Comparison of ENCODE assay signal across 38 cellular contexts in the genomic region with DNA sequence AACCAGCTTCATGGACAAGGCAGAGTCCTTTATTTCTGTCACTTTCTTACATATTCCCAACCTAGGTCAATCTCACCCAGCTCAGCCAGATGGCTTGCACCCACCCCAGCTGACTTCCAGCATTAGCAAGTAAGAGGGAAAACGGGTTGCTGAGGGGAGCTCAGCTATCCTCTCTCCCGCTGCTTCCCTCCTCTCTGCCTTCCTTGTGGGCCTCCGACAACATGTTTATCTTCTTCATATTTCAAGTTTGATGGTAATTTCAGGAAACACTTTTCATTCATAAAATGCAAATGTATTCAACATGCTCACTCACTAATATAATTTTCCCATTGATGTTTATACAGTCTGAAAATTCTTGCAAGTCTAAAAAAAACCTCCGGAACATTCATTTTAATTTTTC.
"Had no signal": no experiment of that assay in that cellular context is flagged by ENCODE, and none has a peak within 500 bp of the region (broad histone marks: within the 10 kb centered on the region; RNA-seq: fewer than 3 reads in every experiment).

No MANE protein-coding gene starts in this region.

- H3K9me3 Mint-ChIP-seq: activated naive CD4-positive, alpha-beta T cell treated with anti-CD3 and anti-CD28 coated beads for 36 hours; activated naive CD4-positive, alpha-beta T cell treated with anti-CD3 and anti-CD28 coated beads, Interleukin-2, amount 10 ng/mL, durations not matched to agents 7 days and 5 days; activated naive CD4-positive, alpha-beta T cell treated with anti-CD3 and anti-CD28 coated beads, Interleukin-2, amount 50 U/mL, for 24 hours; activated naive CD4-positive, alpha-beta T cell treated with anti-CD3 and anti-CD28 coated beads, Interleukin-2, amount 50 U/mL, for 72 hours; activated naive CD8-positive, alpha-beta T cell treated with anti-CD3 and anti-CD28 coated beads for 36 hours; activated naive CD8-positive, alpha-beta T cell treated with anti-CD3 and anti-CD28 coated beads, Interleukin-2, amount 10 ng/mL, durations not matched to agents 7 days and 5 days; activated naive CD8-positive, alpha-beta T cell treated with anti-CD3 and anti-CD28 coated beads, Interleukin-2, amount 50 U/mL, for 24 hours; activated T-cell treated with anti-CD3 and anti-CD28 coated beads, Interleukin-2, amount 50 U/mL, for 24 hours; activated T-cell treated with anti-CD3 and anti-CD28 coated beads, Interleukin-2, amount 50 U/mL, for 4 hours; activated T-cell treated with anti-CD3 and anti-CD28 coated beads, Interleukin-2, amount 50 U/mL, for 72 hours; activated T-helper 1 cell treated with anti-CD3 and anti-CD28 coated beads, Interleukin-12 subunit alpha, Interleukin-12 subunit beta, Interleukin-2, Interleukin-4 antibody, amounts not matched to agents 30 ng/mL and 10 ng/mL and 1 ng/mL, durations not matched to agents 14 hours and 24 hours and 36 hours; activated T-helper 17 cell treated with anti-CD3 and anti-CD28 coated beads, Interleukin-2, amount 50 U/mL, for 72 hours; activated T-helper 2 cell treated with anti-CD3 and anti-CD28 coated beads, Interferon-gamma antibody, Interleukin-2, Interleukin-4, amounts not matched to agents 10 μg/mL and 5 μg/mL and 100 μg/mL, durations not matched to agents 14 hours and 24 hours and 36 hours; central memory CD8-positive, alpha-beta T cell had no signal

- H3K36me3 Mint-ChIP-seq: activated naive CD4-positive, alpha-beta T cell treated with anti-CD3 and anti-CD28 coated beads, Interleukin-2, amount 10 ng/mL, durations not matched to agents 7 days and 5 days; activated naive CD4-positive, alpha-beta T cell treated with anti-CD3 and anti-CD28 coated beads, Interleukin-2, amount 50 U/mL, for 24 hours; activated naive CD4-positive, alpha-beta T cell treated with anti-CD3 and anti-CD28 coated beads, Interleukin-2, amount 50 U/mL, for 72 hours; activated naive CD8-positive, alpha-beta T cell; activated naive CD8-positive, alpha-beta T cell treated with anti-CD3 and anti-CD28 coated beads for 36 hours; activated naive CD8-positive, alpha-beta T cell treated with anti-CD3 and anti-CD28 coated beads, Interleukin-2, amount 10 ng/mL, durations not matched to agents 7 days and 5 days; brain had no signal

- H3K4me1 Mint-ChIP-seq: activated naive CD4-positive, alpha-beta T cell treated with anti-CD3 and anti-CD28 coated beads, Interleukin-2, amount 10 ng/mL, durations not matched to agents 7 days and 5 days; activated naive CD4-positive, alpha-beta T cell treated with anti-CD3 and anti-CD28 coated beads, Interleukin-2, amount 50 U/mL, for 24 hours; activated naive CD8-positive, alpha-beta T cell treated with anti-CD3 and anti-CD28 coated beads for 36 hours; activated naive CD8-positive, alpha-beta T cell treated with anti-CD3 and anti-CD28 coated beads, Interleukin-2, amount 10 ng/mL, durations not matched to agents 7 days and 5 days; activated naive CD8-positive, alpha-beta T cell treated with anti-CD3 and anti-CD28 coated beads, Interleukin-2, amount 50 U/mL, for 24 hours; activated T-helper 17 cell treated with anti-CD3 and anti-CD28 coated beads, Interleukin-2, amount 50 U/mL, for 72 hours; central memory CD8-positive, alpha-beta T cell had no signal

- H3K27ac Mint-ChIP-seq: activated naive CD4-positive, alpha-beta T cell treated with anti-CD3 and anti-CD28 coated beads for 36 hours; activated naive CD4-positive, alpha-beta T cell treated with anti-CD3 and anti-CD28 coated beads, Interleukin-2, amount 10 ng/mL, durations not matched to agents 7 days and 5 days; activated naive CD4-positive, alpha-beta T cell treated with anti-CD3 and anti-CD28 coated beads, Interleukin-2, amount 50 U/mL, for 24 hours; activated naive CD4-positive, alpha-beta T cell treated with anti-CD3 and anti-CD28 coated beads, Interleukin-2, amount 50 U/mL, for 72 hours; activated naive CD8-positive, alpha-beta T cell; activated naive CD8-positive, alpha-beta T cell treated with anti-CD3 and anti-CD28 coated beads for 36 hours; activated naive CD8-positive, alpha-beta T cell treated with anti-CD3 and anti-CD28 coated beads, Interleukin-2, amount 10 ng/mL, durations not matched to agents 7 days and 5 days; activated naive CD8-positive, alpha-beta T cell treated with anti-CD3 and anti-CD28 coated beads, Interleukin-2, amount 50 U/mL, for 24 hours; activated T-cell treated with anti-CD3 and anti-CD28 coated beads, Interleukin-2, amount 50 U/mL, for 24 hours; activated T-cell treated with anti-CD3 and anti-CD28 coated beads, Interleukin-2, amount 50 U/mL, for 72 hours; activated T-helper 1 cell treated with anti-CD3 and anti-CD28 coated beads, Interleukin-12 subunit alpha, Interleukin-12 subunit beta, Interleukin-2, Interleukin-4 antibody, amounts not matched to agents 30 ng/mL and 10 ng/mL and 1 ng/mL, durations not matched to agents 14 hours and 24 hours and 36 hours; activated T-helper 17 cell treated with anti-CD3 and anti-CD28 coated beads, Interleukin-2, amount 50 U/mL, for 72 hours; activated T-helper 2 cell treated with anti-CD3 and anti-CD28 coated beads, Interferon-gamma antibody, Interleukin-2, Interleukin-4, amounts not matched to agents 10 μg/mL and 5 μg/mL and 100 μg/mL, durations not matched to agents 14 hours and 24 hours and 36 hours had no signal

- H3K4me1 ChIP-seq: body of pancreas, breast epithelium had no signal

- H3K27me3 ChIP-seq: adrenal gland, ascending aorta, body of pancreas, brain microvascular endothelial cell, cardiac muscle cell had no signal

- H3K36me3 ChIP-seq: adrenal gland, ascending aorta, brain microvascular endothelial cell, breast epithelium, cardiac muscle cell had no signal

- H3K4me3 Mint-ChIP-seq: activated naive CD4-positive, alpha-beta T cell treated with anti-CD3 and anti-CD28 coated beads for 36 hours; activated naive CD4-positive, alpha-beta T cell treated with anti-CD3 and anti-CD28 coated beads, Interleukin-2, amount 10 ng/mL, durations not matched to agents 7 days and 5 days; activated naive CD4-positive, alpha-beta T cell treated with anti-CD3 and anti-CD28 coated beads, Interleukin-2, amount 50 U/mL, for 24 hours; activated naive CD8-positive, alpha-beta T cell; activated naive CD8-positive, alpha-beta T cell treated with anti-CD3 and anti-CD28 coated beads for 36 hours; activated naive CD8-positive, alpha-beta T cell treated with anti-CD3 and anti-CD28 coated beads, Interleukin-2, amount 10 ng/mL, durations not matched to agents 7 days and 5 days; activated naive CD8-positive, alpha-beta T cell treated with anti-CD3 and anti-CD28 coated beads, Interleukin-2, amount 50 U/mL, for 24 hours; activated T-cell treated with anti-CD3 and anti-CD28 coated beads, Interleukin-2, amount 50 U/mL, for 24 hours; activated T-cell treated with anti-CD3 and anti-CD28 coated beads, Interleukin-2, amount 50 U/mL, for 4 hours; activated T-cell treated with anti-CD3 and anti-CD28 coated beads, Interleukin-2, amount 50 U/mL, for 72 hours; activated T-helper 1 cell treated with anti-CD3 and anti-CD28 coated beads, Interleukin-12 subunit alpha, Interleukin-12 subunit beta, Interleukin-2, Interleukin-4 antibody, amounts not matched to agents 30 ng/mL and 10 ng/mL and 1 ng/mL, durations not matched to agents 14 hours and 24 hours and 36 hours; activated T-helper 17 cell treated with anti-CD3 and anti-CD28 coated beads, Interleukin-2, amount 50 U/mL, for 72 hours; central memory CD8-positive, alpha-beta T cell had no signal

- DNase-seq: activated effector memory CD4-positive, alpha-beta T cell treated with anti-CD3 and anti-CD28 coated beads, Interleukin-2, amount 50 U/mL, for 16 hours; activated effector memory CD4-positive, alpha-beta T cell treated with Interleukin-2 at 50 U/mL for 16 hours; activated gamma-delta T cell; activated gamma-delta T cell treated with Interleukin-2 at 50 U/mL for 16 hours; activated naive CD4-positive, alpha-beta T cell; activated naive CD4-positive, alpha-beta T cell treated with anti-CD3 and anti-CD28 coated beads for 36 hours; activated naive CD4-positive, alpha-beta T cell treated with anti-CD3 and anti-CD28 coated beads, Interleukin-2, amount 10 ng/mL, durations not matched to agents 7 days and 5 days; activated naive CD4-positive, alpha-beta T cell treated with anti-CD3 and anti-CD28 coated beads, Interleukin-2, amount 50 U/mL, for 16 hours; activated naive CD4-positive, alpha-beta T cell treated with Interleukin-2 at 50 U/mL for 16 hours; activated naive CD8-positive, alpha-beta T cell treated with anti-CD3 and anti-CD28 coated beads for 36 hours; activated naive CD8-positive, alpha-beta T cell treated with anti-CD3 and anti-CD28 coated beads, Interleukin-2, amount 10 ng/mL, durations not matched to agents 7 days and 5 days; activated naive CD8-positive, alpha-beta T cell treated with anti-CD3 and anti-CD28 coated beads, Interleukin-2, amount 50 U/mL, for 24 hours; activated T-cell treated with anti-CD3 and anti-CD28 coated beads, Interleukin-2, amount 50 U/mL, for 1 hour; activated T-cell treated with anti-CD3 and anti-CD28 coated beads, Interleukin-2, amount 50 U/mL, for 24 hours; activated T-cell treated with anti-CD3 and anti-CD28 coated beads, Interleukin-2, amount 50 U/mL, for 4 hours; activated T-cell treated with anti-CD3 and anti-CD28 coated beads, Interleukin-2, amount 50 U/mL, for 48 hours; activated T-cell treated with anti-CD3 and anti-CD28 coated beads, Interleukin-2, amount 50 U/mL, for 72 hours; adrenal gland; amniotic stem cell; amygdala; anterior cingulate cortex; aorta; body of pancreas; brain microvascular endothelial cell; caudate nucleus; central memory CD4-positive, alpha-beta T cell; cerebellar nuclear complex had no signal

- H3K4me3 ChIP-seq: adrenal gland, ascending aorta, body of pancreas, breast epithelium, cardiac muscle cell had no signal

- H3K9me3 ChIP-seq: adrenal gland, ascending aorta, body of pancreas, breast epithelium had no signal

- H3K27ac ChIP-seq: adrenal gland, body of pancreas, brain microvascular endothelial cell, breast epithelium, cardiac muscle cell had no signal

- ATAC-seq: activated naive CD4-positive, alpha-beta T cell treated with anti-CD3 and anti-CD28 coated beads, Interleukin-2, amount 50 U/mL, for 72 hours; activated naive CD8-positive, alpha-beta T cell treated with anti-CD3 and anti-CD28 coated beads, Interleukin-2, amount 50 U/mL, for 24 hours; activated T-cell treated with anti-CD3 and anti-CD28 coated beads, Interleukin-2, amount 50 U/mL, for 4 hours; activated T-cell treated with anti-CD3 and anti-CD28 coated beads, Interleukin-2, amount 50 U/mL, for 72 hours; activated T-helper 17 cell treated with anti-CD3 and anti-CD28 coated beads, Interleukin-2, amount 50 U/mL, for 72 hours; body of pancreas had no signal
